Comparison of ENCODE assay signal across 26 cellular contexts in genomic region chr3:142802891-142803290, GRCh38.
"Had no signal": no experiment of that assay in that cellular context is flagged by ENCODE, and none has a peak within 500 bp of the region (broad histone marks: within the 10 kb centered on the region; RNA-seq: fewer than 3 reads in every experiment).

No MANE protein-coding gene starts in this region.

- H2AFZ ChIP-seq: hepatocyte, parathyroid adenoma had no signal

- H3K4me3 ChIP-seq: body of pancreas, hepatocyte, smooth muscle cell, upper lobe of left lung had no signal

- ATAC-seq: activated naive CD8-positive, alpha-beta T cell treated with anti-CD3 and anti-CD28 coated beads, Interleukin-2, amount 50 U/mL, for 24 hours; body of pancreas; esophagus mucosa; left ventricle myocardium superior; sciatic nerve had no signal

- H3K4me1 ChIP-seq: body of pancreas, upper lobe of left lung had no signal

- FAIRE-seq: frontal cortex had no signal

- DNase-seq: activated B cell treated with CpG ODN at 0.5 μM for 24 hours; activated CD4-positive, alpha-beta memory T cell treated with anti-CD3 and anti-CD28 coated beads for 36 hours; activated CD4-positive, alpha-beta T cell treated with anti-CD3 and anti-CD28 coated beads for 4 hours; activated gamma-delta T cell; activated naive CD4-positive, alpha-beta T cell treated with anti-CD3 and anti-CD28 coated beads, Interleukin-2, amount 50 U/mL, for 16 hours; activated naive CD8-positive, alpha-beta T cell treated with anti-CD3 and anti-CD28 coated beads, Interleukin-2, amount 50 U/mL, for 24 hours; activated T-cell treated with anti-CD3 and anti-CD28 coated beads, Interleukin-2, amount 50 U/mL, for 72 hours; body of pancreas; caudate nucleus; effector CD4-positive, alpha-beta T cell; glutamatergic neuron; immature natural killer cell; kidney glomerular epithelial cell; left ventricle myocardium superior; mammary epithelial cell; nucleus accumbens; stimulated activated CD4-positive, alpha-beta T cell treated with anti-CD3 and anti-CD28 coated beads, Interleukin-4, amount 100 ng/mL, for 1 hour; stimulated activated naive CD4-positive, alpha-beta T cell treated with Interleukin-2 at 50 U/mL for 16 hours; T-helper 9 cell; upper lobe of left lung had no signal

- H3K9me3 ChIP-seq: body of pancreas, upper lobe of left lung had no signal

- H3K27me3 ChIP-seq: body of pancreas, hepatocyte, upper lobe of left lung had no signal

- H3K79me2 ChIP-seq: hepatocyte, parathyroid adenoma had no signal

- H3K27ac ChIP-seq: body of pancreas, hepatocyte, parathyroid adenoma, upper lobe of left lung had no signal

- H3K9ac ChIP-seq: parathyroid adenoma had no signal

- H3K4me2 ChIP-seq: hepatocyte, smooth muscle cell had no signal
